In the genomic region with DNA sequence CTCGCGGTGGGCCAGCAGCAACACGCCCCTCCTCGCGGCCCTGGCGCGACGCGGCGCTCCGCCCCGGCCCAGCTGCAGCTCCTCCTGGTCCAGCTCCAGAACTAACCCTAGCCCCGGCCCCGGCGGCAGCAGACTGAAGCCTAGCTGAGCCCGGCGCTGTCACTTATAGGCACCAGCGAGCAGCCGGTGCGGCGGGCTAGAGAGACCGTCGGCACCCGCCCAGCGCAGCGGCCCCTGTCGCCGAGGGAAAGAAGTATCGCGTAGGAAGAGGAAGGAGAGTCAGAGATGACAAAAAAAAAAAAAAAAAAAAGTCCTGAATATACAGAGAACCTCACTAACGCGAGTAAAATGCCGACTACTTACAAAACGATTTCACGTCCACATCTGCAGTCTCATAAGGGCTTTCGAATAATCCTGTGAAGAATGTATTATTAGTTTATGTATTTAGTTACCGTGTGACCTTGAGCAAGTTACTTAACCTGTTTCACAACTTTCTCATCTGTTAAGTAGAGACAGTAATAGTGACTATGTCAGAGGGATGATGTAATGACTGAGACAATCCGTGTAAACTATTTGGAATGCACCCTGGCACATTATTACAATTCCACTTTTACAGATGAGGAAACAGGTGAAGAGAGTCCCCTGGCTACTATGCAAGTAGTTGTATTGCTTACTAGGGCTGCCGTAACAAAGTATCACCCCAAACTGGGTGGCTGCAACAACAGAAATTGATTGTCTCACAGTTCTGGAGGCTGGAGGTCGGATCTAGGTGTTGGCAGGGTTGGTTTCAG, we compare ENCODE assay signal across 1 cellular context.
TF ChIP-seq lines count a peak whose summit lies in the region.

A gene (minus strand): TSS at position 135 of the 791 bp plus-strand sequence. CDS start 791 bp downstream, outside the sequence.

TF ChIP-seq in HepG2, 621 proteins besides CTCF, POLR2A, EP300 and RAD21 (continued from another document and continues in another):
- TF ChIP-seq, protein P1, sequence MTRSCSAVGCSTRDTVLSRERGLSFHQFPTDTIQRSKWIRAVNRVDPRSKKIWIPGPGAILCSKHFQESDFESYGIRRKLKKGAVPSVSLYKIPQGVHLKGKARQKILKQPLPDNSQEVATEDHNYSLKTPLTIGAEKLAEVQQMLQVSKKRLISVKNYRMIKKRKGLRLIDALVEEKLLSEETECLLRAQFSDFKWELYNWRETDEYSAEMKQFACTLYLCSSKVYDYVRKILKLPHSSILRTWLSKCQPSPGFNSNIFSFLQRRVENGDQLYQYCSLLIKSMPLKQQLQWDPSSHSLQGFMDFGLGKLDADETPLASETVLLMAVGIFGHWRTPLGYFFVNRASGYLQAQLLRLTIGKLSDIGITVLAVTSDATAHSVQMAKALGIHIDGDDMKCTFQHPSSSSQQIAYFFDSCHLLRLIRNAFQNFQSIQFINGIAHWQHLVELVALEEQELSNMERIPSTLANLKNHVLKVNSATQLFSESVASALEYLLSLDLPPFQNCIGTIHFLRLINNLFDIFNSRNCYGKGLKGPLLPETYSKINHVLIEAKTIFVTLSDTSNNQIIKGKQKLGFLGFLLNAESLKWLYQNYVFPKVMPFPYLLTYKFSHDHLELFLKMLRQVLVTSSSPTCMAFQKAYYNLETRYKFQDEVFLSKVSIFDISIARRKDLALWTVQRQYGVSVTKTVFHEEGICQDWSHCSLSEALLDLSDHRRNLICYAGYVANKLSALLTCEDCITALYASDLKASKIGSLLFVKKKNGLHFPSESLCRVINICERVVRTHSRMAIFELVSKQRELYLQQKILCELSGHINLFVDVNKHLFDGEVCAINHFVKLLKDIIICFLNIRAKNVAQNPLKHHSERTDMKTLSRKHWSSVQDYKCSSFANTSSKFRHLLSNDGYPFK (CRISPR knock-in tag; IDR thresholded peaks at IDR 0.05; ENCODE audit: borderline replicate concordance), result peak; percentile 33; the same call in 1 of the 2 replicates
- TF ChIP-seq, protein P2, sequence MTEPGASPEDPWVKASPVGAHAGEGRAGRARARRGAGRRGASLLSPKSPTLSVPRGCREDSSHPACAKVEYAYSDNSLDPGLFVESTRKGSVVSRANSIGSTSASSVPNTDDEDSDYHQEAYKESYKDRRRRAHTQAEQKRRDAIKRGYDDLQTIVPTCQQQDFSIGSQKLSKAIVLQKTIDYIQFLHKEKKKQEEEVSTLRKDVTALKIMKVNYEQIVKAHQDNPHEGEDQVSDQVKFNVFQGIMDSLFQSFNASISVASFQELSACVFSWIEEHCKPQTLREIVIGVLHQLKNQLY (CRISPR knock-in tag; IDR thresholded peaks at IDR 0.05), result 0 out of 2 replicates have a peak, but pooled peaks have one; percentile 20
- TF ChIP-seq ZNF879 (CRISPR knock-in tag; IDR thresholded peaks at IDR 0.05), result no peak
- no peak; the same call in 1 of the 2 replicates for TF ChIP-seq SOX13 (IDR thresholded peaks at IDR 0.05)
- TF ChIP-seq SOX13 (CRISPR knock-in tag; conservative IDR thresholded peaks at IDR 0.05 in 1 of 2, IDR thresholded peaks at IDR 0.05 in 1 of 2), result peak in 1 of 2 experiments; percentile 54; a peak in 1 of 4 replicates
- TF ChIP-seq CHD2 (IDR thresholded peaks at IDR 0.05; ENCODE audit: low read depth, low read length), result no peak
- peak; percentile 61; the same call in 1 of the 2 replicates for TF ChIP-seq FOXC1 (CRISPR knock-in tag; IDR thresholded peaks at IDR 0.05; ENCODE audit: borderline replicate concordance)
- TF ChIP-seq KMT2A (CRISPR knock-in tag; IDR thresholded peaks at IDR 0.05), result peak; percentile 75
- TF ChIP-seq, protein P3, sequence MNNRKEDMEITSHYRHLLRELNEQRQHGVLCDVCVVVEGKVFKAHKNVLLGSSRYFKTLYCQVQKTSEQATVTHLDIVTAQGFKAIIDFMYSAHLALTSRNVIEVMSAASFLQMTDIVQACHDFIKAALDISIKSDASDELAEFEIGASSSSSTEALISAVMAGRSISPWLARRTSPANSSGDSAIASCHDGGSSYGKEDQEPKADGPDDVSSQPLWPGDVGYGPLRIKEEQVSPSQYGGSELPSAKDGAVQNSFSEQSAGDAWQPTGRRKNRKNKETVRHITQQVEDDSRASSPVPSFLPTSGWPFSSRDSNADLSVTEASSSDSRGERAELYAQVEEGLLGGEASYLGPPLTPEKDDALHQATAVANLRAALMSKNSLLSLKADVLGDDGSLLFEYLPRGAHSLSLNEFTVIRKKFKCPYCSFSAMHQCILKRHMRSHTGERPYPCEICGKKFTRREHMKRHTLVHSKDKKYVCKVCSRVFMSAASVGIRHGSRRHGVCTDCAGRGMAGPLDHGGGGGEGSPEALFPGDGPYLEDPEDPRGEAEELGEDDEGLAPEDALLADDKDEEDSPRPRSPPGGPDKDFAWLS (CRISPR knock-in tag; IDR thresholded peaks at IDR 0.05; ENCODE audit: borderline replicate concordance), result no peak
- TF ChIP-seq RFXAP (CRISPR knock-in tag; IDR thresholded peaks at IDR 0.05; ENCODE audit: borderline replicate concordance), result peak; percentile 70; the same call in 1 of the 2 replicates
- no peak for TF ChIP-seq REL (CRISPR knock-in tag; conservative IDR thresholded peaks at IDR 0.05)
- TF ChIP-seq, protein P4, sequence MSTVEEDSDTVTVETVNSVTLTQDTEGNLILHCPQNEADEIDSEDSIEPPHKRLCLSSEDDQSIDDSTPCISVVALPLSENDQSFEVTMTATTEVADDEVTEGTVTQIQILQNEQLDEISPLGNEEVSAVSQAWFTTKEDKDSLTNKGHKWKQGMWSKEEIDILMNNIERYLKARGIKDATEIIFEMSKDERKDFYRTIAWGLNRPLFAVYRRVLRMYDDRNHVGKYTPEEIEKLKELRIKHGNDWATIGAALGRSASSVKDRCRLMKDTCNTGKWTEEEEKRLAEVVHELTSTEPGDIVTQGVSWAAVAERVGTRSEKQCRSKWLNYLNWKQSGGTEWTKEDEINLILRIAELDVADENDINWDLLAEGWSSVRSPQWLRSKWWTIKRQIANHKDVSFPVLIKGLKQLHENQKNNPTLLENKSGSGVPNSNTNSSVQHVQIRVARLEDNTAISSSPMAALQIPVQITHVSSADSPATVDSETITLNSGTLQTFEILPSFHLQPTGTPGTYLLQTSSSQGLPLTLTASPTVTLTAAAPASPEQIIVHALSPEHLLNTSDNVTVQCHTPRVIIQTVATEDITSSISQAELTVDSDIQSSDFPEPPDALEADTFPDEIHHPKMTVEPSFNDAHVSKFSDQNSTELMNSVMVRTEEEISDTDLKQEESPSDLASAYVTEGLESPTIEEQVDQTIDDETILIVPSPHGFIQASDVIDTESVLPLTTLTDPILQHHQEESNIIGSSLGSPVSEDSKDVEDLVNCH (CRISPR knock-in tag; IDR thresholded peaks at IDR 0.05), result no peak
- TF ChIP-seq SIX1 (CRISPR knock-in tag; IDR thresholded peaks at IDR 0.05; ENCODE audit: borderline replicate concordance), result peak; percentile 60; the same call in 1 of the 2 replicates
- TF ChIP-seq, protein P5, sequence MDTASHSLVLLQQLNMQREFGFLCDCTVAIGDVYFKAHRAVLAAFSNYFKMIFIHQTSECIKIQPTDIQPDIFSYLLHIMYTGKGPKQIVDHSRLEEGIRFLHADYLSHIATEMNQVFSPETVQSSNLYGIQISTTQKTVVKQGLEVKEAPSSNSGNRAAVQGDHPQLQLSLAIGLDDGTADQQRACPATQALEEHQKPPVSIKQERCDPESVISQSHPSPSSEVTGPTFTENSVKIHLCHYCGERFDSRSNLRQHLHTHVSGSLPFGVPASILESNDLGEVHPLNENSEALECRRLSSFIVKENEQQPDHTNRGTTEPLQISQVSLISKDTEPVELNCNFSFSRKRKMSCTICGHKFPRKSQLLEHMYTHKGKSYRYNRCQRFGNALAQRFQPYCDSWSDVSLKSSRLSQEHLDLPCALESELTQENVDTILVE (CRISPR knock-in tag; IDR thresholded peaks at IDR 0.05), result peak; percentile 91
- TF ChIP-seq, protein P6, sequence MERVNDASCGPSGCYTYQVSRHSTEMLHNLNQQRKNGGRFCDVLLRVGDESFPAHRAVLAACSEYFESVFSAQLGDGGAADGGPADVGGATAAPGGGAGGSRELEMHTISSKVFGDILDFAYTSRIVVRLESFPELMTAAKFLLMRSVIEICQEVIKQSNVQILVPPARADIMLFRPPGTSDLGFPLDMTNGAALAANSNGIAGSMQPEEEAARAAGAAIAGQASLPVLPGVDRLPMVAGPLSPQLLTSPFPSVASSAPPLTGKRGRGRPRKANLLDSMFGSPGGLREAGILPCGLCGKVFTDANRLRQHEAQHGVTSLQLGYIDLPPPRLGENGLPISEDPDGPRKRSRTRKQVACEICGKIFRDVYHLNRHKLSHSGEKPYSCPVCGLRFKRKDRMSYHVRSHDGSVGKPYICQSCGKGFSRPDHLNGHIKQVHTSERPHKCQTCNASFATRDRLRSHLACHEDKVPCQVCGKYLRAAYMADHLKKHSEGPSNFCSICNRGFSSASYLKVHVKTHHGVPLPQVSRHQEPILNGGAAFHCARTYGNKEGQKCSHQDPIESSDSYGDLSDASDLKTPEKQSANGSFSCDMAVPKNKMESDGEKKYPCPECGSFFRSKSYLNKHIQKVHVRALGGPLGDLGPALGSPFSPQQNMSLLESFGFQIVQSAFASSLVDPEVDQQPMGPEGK (CRISPR knock-in tag; IDR thresholded peaks at IDR 0.05), result no peak
- TF ChIP-seq, protein P7, sequence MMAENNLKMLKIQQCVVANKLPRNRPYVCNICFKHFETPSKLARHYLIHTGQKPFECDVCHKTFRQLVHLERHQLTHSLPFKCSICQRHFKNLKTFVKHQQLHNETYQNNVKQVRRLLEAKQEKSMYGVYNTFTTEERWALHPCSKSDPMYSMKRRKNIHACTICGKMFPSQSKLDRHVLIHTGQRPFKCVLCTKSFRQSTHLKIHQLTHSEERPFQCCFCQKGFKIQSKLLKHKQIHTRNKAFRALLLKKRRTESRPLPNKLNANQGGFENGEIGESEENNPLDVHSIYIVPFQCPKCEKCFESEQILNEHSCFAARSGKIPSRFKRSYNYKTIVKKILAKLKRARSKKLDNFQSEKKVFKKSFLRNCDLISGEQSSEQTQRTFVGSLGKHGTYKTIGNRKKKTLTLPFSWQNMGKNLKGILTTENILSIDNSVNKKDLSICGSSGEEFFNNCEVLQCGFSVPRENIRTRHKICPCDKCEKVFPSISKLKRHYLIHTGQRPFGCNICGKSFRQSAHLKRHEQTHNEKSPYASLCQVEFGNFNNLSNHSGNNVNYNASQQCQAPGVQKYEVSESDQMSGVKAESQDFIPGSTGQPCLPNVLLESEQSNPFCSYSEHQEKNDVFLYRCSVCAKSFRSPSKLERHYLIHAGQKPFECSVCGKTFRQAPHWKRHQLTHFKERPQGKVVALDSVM (CRISPR knock-in tag; IDR thresholded peaks at IDR 0.05), result peak; percentile 60
- no peak for TF ChIP-seq SETDB1 (CRISPR knock-in tag; IDR thresholded peaks at IDR 0.05; ENCODE audit: borderline replicate concordance)
- no peak for TF ChIP-seq ZNF296 (CRISPR knock-in tag; conservative IDR thresholded peaks at IDR 0.05)
- TF ChIP-seq NFYC (CRISPR knock-in tag; IDR thresholded peaks at IDR 0.05), result peak; percentile 37
- TF ChIP-seq HNF4G (IDR thresholded peaks at IDR 0.05; ENCODE audit: borderline replicate concordance, low read depth, low read length), result no peak
- 0 out of 2 replicates have a peak, but pooled peaks have one; percentile 37 for TF ChIP-seq HNF4G (CRISPR knock-in tag; IDR thresholded peaks at IDR 0.05; ENCODE audit: borderline replicate concordance, low read depth)
- TF ChIP-seq NR2F2 (IDR thresholded peaks at IDR 0.05; ENCODE audit: borderline replicate concordance, low read depth), result peak; percentile 29; the same call in 1 of the 2 replicates
- TF ChIP-seq, protein P8, sequence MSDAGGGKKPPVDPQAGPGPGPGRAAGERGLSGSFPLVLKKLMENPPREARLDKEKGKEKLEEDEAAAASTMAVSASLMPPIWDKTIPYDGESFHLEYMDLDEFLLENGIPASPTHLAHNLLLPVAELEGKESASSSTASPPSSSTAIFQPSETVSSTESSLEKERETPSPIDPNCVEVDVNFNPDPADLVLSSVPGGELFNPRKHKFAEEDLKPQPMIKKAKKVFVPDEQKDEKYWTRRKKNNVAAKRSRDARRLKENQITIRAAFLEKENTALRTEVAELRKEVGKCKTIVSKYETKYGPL (CRISPR knock-in tag; IDR thresholded peaks at IDR 0.05), result peak; percentile 82
- TF ChIP-seq NFYB (CRISPR knock-in tag; IDR thresholded peaks at IDR 0.05), result 0 out of 2 replicates have a peak, but pooled peaks have one; percentile 37
- no peak for TF ChIP-seq ZZZ3 (CRISPR knock-in tag; IDR thresholded peaks at IDR 0.05; ENCODE audit: borderline replicate concordance)
- TF ChIP-seq, protein P9, sequence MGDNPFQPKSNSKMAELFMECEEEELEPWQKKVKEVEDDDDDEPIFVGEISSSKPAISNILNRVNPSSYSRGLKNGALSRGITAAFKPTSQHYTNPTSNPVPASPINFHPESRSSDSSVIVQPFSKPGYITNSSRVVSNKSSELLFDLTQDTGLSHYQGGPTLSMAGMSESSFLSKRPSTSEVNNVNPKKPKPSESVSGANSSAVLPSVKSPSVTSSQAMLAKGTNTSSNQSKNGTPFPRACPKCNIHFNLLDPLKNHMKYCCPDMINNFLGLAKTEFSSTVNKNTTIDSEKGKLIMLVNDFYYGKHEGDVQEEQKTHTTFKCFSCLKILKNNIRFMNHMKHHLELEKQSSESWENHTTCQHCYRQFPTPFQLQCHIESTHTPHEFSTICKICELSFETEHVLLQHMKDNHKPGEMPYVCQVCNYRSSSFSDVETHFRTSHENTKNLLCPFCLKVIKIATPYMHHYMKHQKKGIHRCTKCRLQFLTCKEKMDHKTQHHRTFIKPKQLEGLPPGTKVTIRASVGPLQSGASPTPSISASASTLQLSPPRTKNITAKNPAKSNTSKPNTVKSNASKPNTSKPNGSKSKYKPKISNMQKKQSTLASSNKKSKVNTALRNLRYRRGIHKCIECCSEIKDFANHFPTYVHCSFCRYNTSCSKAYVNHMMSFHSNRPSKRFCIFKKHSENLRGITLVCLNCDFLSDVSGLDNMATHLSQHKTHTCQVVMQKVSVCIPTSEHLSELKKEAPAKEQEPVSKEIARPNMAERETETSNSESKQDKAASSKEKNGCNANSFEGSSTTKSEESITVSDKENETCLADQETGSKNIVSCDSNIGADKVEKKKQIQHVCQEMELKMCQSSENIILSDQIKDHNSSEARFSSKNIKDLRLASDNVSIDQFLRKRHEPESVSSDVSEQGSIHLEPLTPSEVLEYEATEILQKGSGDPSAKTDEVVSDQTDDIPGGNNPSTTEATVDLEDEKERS (CRISPR knock-in tag; IDR thresholded peaks at IDR 0.05), result peak; percentile 78; the same call in 1 of the 2 replicates
- TF ChIP-seq ZNF724P (CRISPR knock-in tag; IDR thresholded peaks at IDR 0.05; ENCODE audit: borderline replicate concordance), result no peak
- peak; percentile 89 for TF ChIP-seq THAP11 (CRISPR knock-in tag; IDR thresholded peaks at IDR 0.05)
- peak; percentile 89 for TF ChIP-seq ZNF614 (CRISPR knock-in tag; IDR thresholded peaks at IDR 0.05; ENCODE audit: borderline replicate concordance)
- peak; percentile 93 for TF ChIP-seq BORCS8-MEF2B (CRISPR knock-in tag; IDR thresholded peaks at IDR 0.05)
- peak; percentile 86 for TF ChIP-seq SPEN (CRISPR knock-in tag; IDR thresholded peaks at IDR 0.05; ENCODE audit: low read depth)
- TF ChIP-seq ZEB1 (IDR thresholded peaks at IDR 0.05; ENCODE audit: insufficient replicate concordance, low read depth), result no peak
- peak; percentile 72 for TF ChIP-seq PPARG (CRISPR knock-in tag; conservative IDR thresholded peaks at IDR 0.05)
- TF ChIP-seq ZFP62 (CRISPR knock-in tag; IDR thresholded peaks at IDR 0.05), result no peak
- 0 out of 2 replicates have a peak, but pooled peaks have one; percentile 66 for TF ChIP-seq HES4 (CRISPR knock-in tag; IDR thresholded peaks at IDR 0.05; ENCODE audit: borderline replicate concordance)
- TF ChIP-seq ATF7-NPFF (CRISPR knock-in tag; IDR thresholded peaks at IDR 0.05; ENCODE audit: low read depth), result peak; percentile 96
- TF ChIP-seq ZNF460 (CRISPR knock-in tag; IDR thresholded peaks at IDR 0.05; ENCODE audit: borderline replicate concordance), result no peak
- peak; percentile 83 for TF ChIP-seq RXRB (CRISPR knock-in tag; IDR thresholded peaks at IDR 0.05; ENCODE audit: borderline replicate concordance)
- TF ChIP-seq FOXA1 (IDR thresholded peaks at IDR 0.05), result no peak
- TF ChIP-seq FOXA1 (CRISPR knock-in tag; IDR thresholded peaks at IDR 0.05), result no peak
- TF ChIP-seq ZBTB21 (CRISPR knock-in tag; IDR thresholded peaks at IDR 0.05), result peak; percentile 91
